1 cellular context compared by ENCODE assay signal in the genomic region with DNA sequence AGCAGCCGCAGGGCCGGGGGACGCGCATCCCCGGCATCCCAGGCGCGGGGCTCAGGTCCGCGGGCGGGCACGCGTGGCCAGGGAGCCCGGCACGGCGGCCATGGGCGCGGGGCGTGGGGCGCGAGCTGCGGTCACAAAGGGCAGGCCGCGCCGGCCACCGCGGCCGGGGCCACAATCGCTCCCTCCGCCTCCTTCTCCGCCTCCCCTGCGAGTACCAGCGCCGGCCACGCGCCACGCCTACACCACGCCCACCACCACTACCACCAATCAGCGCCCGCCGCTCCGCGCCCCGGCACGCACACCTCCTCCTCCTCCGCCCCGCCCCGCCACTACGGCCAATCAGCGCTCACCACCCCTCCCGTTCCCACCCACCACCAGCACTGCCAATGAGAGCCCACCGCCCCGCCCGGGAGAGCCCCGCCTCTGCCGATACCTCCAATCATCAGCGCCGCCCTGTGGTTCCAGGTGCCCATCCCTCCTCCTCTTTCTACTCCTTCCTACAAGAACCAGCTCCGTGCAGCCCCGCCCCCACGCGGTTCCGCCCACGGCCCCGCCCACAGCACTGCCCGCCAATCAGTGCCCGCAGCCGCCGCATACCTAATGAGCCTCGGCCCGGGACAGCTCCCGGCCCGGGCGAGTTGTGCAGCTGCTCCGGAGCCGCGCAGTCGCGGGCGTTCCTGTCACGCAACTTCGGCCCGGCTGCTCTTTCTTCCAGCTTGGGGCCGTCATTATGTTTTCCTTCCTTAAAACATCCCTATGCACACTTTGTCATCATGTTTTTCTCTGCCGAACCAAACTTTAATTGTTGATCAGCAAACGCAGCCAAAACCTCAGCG.
A peak's percentile ranks its signal among the peaks of the same experiment; 100 is the strongest.
TF ChIP-seq lines count a peak whose summit lies in the region.

A gene (minus strand): TSS at position 213 of the 836 bp plus-strand sequence. CDS start 232 bp downstream, outside the sequence.

TF ChIP-seq in H1, 55 proteins besides CTCF, POLR2A, EP300 and RAD21:
- peak; percentile 47 for TF ChIP-seq KDM4A (IDR thresholded peaks at IDR 0.05; ENCODE audit: low read depth, low read length, severe bottlenecking)
- TF ChIP-seq SIX5 (IDR thresholded peaks at IDR 0.05; ENCODE audit: low read depth, low read length), result no peak
- 0 out of 4 replicates have a peak, but pooled peaks of 1 of the 2 experiments have one; percentile 18 for TF ChIP-seq SIN3A (conservative IDR thresholded peaks at IDR 0.05 in 1 of 2, IDR thresholded peaks at IDR 0.05 in 1 of 2; ENCODE audit: low read depth in 1 of 2, low read length in 2 of 2)
- no peak for TF ChIP-seq BCL11A (IDR thresholded peaks at IDR 0.05; ENCODE audit: low read depth in 2 of 2, low read length in 2 of 2)
- TF ChIP-seq NRF1 (IDR thresholded peaks at IDR 0.05; ENCODE audit: low read depth, low read length), result no peak
- no peak for TF ChIP-seq RXRA (IDR thresholded peaks at IDR 0.05; ENCODE audit: insufficient read depth, low read depth, low read length)
- TF ChIP-seq CBX5 (IDR thresholded peaks at IDR 0.05; ENCODE audit: low read depth, low read length), result no peak
- TF ChIP-seq RFX5 (IDR thresholded peaks at IDR 0.05; ENCODE audit: borderline replicate concordance, low read depth, low read length), result no peak
- 0 out of 2 replicates have a peak, but pooled peaks have one; percentile 48 for TF ChIP-seq RBBP5 (IDR thresholded peaks at IDR 0.05; ENCODE audit: borderline replicate concordance, low read depth, low read length)
- TF ChIP-seq FOSL1 (IDR thresholded peaks at IDR 0.05; ENCODE audit: insufficient read depth, low read depth, low read length), result no peak
- no peak for TF ChIP-seq EZH2 (IDR thresholded peaks at IDR 0.05; ENCODE audit: low read depth, low read length, severe bottlenecking)
- TF ChIP-seq CTBP2 (IDR thresholded peaks at IDR 0.05; ENCODE audit: borderline replicate concordance, insufficient read depth, insufficient read length, low read length), result peak; percentile 25
- TF ChIP-seq HDAC2 (IDR thresholded peaks at IDR 0.05; ENCODE audit: borderline replicate concordance in 1 of 2, low read depth in 2 of 2, low read length in 2 of 2), result no peak; a peak in 1 of 4 replicates
- peak; percentile 90 for TF ChIP-seq POLR2AphosphoS5 (IDR thresholded peaks at IDR 0.05; ENCODE audit: low read depth, low read length)
- TF ChIP-seq SP1 (IDR thresholded peaks at IDR 0.05; ENCODE audit: low read depth, low read length), result peak; percentile 81
- TF ChIP-seq TEAD4 (IDR thresholded peaks at IDR 0.05; ENCODE audit: low read depth, low read length), result no peak
- TF ChIP-seq SUZ12 (IDR thresholded peaks at IDR 0.05; ENCODE audit: low read length), result no peak
- no peak; the same call in 1 of the 2 replicates for TF ChIP-seq CREB1 (IDR thresholded peaks at IDR 0.05)
- TF ChIP-seq CHD1 (IDR thresholded peaks at IDR 0.05; ENCODE audit: low read depth, low read length), result no peak
- peak; percentile 24 for TF ChIP-seq TAF7 (optimal IDR thresholded peaks at IDR 0.05; ENCODE audit: borderline replicate concordance, low read depth, low read length)
- TF ChIP-seq, protein P1, sequence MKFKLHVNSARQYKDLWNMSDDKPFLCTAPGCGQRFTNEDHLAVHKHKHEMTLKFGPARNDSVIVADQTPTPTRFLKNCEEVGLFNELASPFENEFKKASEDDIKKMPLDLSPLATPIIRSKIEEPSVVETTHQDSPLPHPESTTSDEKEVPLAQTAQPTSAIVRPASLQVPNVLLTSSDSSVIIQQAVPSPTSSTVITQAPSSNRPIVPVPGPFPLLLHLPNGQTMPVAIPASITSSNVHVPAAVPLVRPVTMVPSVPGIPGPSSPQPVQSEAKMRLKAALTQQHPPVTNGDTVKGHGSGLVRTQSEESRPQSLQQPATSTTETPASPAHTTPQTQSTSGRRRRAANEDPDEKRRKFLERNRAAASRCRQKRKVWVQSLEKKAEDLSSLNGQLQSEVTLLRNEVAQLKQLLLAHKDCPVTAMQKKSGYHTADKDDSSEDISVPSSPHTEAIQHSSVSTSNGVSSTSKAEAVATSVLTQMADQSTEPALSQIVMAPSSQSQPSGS (IDR thresholded peaks at IDR 0.05; ENCODE audit: low read length), result no peak
- peak; percentile 44 for TF ChIP-seq BACH1 (IDR thresholded peaks at IDR 0.05; ENCODE audit: low read length)
- TF ChIP-seq CHD2 (IDR thresholded peaks at IDR 0.05; ENCODE audit: low read length), result peak; percentile 54; the same call in 1 of the 2 replicates
- TF ChIP-seq SP2 (IDR thresholded peaks at IDR 0.05; ENCODE audit: low read length), result no peak
- TF ChIP-seq, protein P2, sequence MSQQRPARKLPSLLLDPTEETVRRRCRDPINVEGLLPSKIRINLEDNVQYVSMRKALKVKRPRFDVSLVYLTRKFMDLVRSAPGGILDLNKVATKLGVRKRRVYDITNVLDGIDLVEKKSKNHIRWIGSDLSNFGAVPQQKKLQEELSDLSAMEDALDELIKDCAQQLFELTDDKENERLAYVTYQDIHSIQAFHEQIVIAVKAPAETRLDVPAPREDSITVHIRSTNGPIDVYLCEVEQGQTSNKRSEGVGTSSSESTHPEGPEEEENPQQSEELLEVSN (IDR thresholded peaks at IDR 0.05), result no peak
- TF ChIP-seq, protein P3, sequence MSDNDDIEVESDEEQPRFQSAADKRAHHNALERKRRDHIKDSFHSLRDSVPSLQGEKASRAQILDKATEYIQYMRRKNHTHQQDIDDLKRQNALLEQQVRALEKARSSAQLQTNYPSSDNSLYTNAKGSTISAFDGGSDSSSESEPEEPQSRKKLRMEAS (IDR thresholded peaks at IDR 0.05), result peak; percentile 5; the same call in 1 of the 2 replicates
- TF ChIP-seq KDM5A (IDR thresholded peaks at IDR 0.05; ENCODE audit: low read length), result no peak
- TF ChIP-seq EGR1 (IDR thresholded peaks at IDR 0.05; ENCODE audit: borderline replicate concordance, low read depth, low read length), result peak; percentile 18; the same call in 1 of the 2 replicates
- no peak for TF ChIP-seq ZNF274 (IDR thresholded peaks at IDR 0.05; ENCODE audit: borderline replicate concordance, extremely low read depth, low read length)
- peak; percentile 44; the same call in 1 of the 2 replicates for TF ChIP-seq TBP (IDR thresholded peaks at IDR 0.05; ENCODE audit: low read depth, low read length)
- peak; percentile 90 for TF ChIP-seq SP4 (IDR thresholded peaks at IDR 0.05; ENCODE audit: low read length)
- TF ChIP-seq POU5F1 (IDR thresholded peaks at IDR 0.05; ENCODE audit: low read depth, low read length), result no peak
- TF ChIP-seq SIRT6 (IDR thresholded peaks at IDR 0.05; ENCODE audit: low read length), result no peak
- TF ChIP-seq PHF8 (conservative IDR thresholded peaks at IDR 0.05; ENCODE audit: low read depth, low read length), result peak; percentile 70
- peak; percentile 79 for TF ChIP-seq ASH2L (IDR thresholded peaks at IDR 0.05; ENCODE audit: low read length)
- no peak for TF ChIP-seq RNF2 (IDR thresholded peaks at IDR 0.05; ENCODE audit: borderline replicate concordance, low read depth, low read length, missing control alignments, poor library complexity, severe bottlenecking)
- TF ChIP-seq MAFK (IDR thresholded peaks at IDR 0.05; ENCODE audit: low read depth, low read length), result no peak
- TF ChIP-seq, protein P4, sequence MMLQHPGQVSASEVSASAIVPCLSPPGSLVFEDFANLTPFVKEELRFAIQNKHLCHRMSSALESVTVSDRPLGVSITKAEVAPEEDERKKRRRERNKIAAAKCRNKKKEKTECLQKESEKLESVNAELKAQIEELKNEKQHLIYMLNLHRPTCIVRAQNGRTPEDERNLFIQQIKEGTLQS (IDR thresholded peaks at IDR 0.05; ENCODE audit: insufficient read depth, low read depth, low read length), result no peak
- TF ChIP-seq TAF1 (IDR thresholded peaks at IDR 0.05; ENCODE audit: low read depth, low read length), result peak; percentile 85
TF ChIP-seq in H1: peak in this region for 16.
